Comparison of ENCODE assay signal across 11 cellular contexts in genomic region chr6:104402572-104402971, GRCh38.
"Had no signal": no experiment of that assay in that cellular context is flagged by ENCODE, and none has a peak within 500 bp of the region (broad histone marks: within the 10 kb centered on the region; RNA-seq: fewer than 3 reads in every experiment).

No MANE protein-coding gene starts in this region.

- ATAC-seq: activated CD8-positive, alpha-beta T cell treated with anti-CD3 and anti-CD28 coated beads, Interleukin-2, amount 10 ng/mL, durations not matched to agents 7 days and 5 days; left lobe of liver; mucosa of descending colon; naive thymus-derived CD8-positive, alpha-beta T cell had no signal

- DNase-seq: activated CD8-positive, alpha-beta memory T cell treated with anti-CD3 and anti-CD28 coated beads, Interleukin-2, amount 50 U/mL, for 48 hours; activated CD8-positive, alpha-beta T cell treated with anti-CD3 and anti-CD28 coated beads, Interleukin-2, amount 10 ng/mL, durations not matched to agents 7 days and 5 days; activated naive CD8-positive, alpha-beta T cell treated with anti-CD3 and anti-CD28 coated beads, Interleukin-2, amount 10 ng/mL, durations not matched to agents 7 days and 5 days; anterior cingulate cortex; foreskin melanocyte; head of caudate nucleus; mammary epithelial cell; mucosa of descending colon; naive thymus-derived CD8-positive, alpha-beta T cell; stomach had no signal

- H3K4me1 Mint-ChIP-seq: activated naive CD8-positive, alpha-beta T cell treated with anti-CD3 and anti-CD28 coated beads, Interleukin-2, amount 10 ng/mL, durations not matched to agents 7 days and 5 days; naive thymus-derived CD8-positive, alpha-beta T cell had no signal

- H3K27me3 Mint-ChIP-seq: activated naive CD8-positive, alpha-beta T cell treated with anti-CD3 and anti-CD28 coated beads, Interleukin-2, amount 10 ng/mL, durations not matched to agents 7 days and 5 days; naive thymus-derived CD8-positive, alpha-beta T cell had no signal

- H3K36me3 Mint-ChIP-seq: activated naive CD8-positive, alpha-beta T cell treated with anti-CD3 and anti-CD28 coated beads, Interleukin-2, amount 10 ng/mL, durations not matched to agents 7 days and 5 days; naive thymus-derived CD8-positive, alpha-beta T cell had no signal

- H3K4me3 Mint-ChIP-seq: activated CD8-positive, alpha-beta T cell treated with anti-CD3 and anti-CD28 coated beads, Interleukin-2, amount 10 ng/mL, durations not matched to agents 7 days and 5 days; activated naive CD8-positive, alpha-beta T cell treated with anti-CD3 and anti-CD28 coated beads, Interleukin-2, amount 10 ng/mL, durations not matched to agents 7 days and 5 days; naive thymus-derived CD8-positive, alpha-beta T cell had no signal

- H3K27ac Mint-ChIP-seq: activated CD8-positive, alpha-beta T cell treated with anti-CD3 and anti-CD28 coated beads, Interleukin-2, amount 10 ng/mL, durations not matched to agents 7 days and 5 days; activated naive CD8-positive, alpha-beta T cell treated with anti-CD3 and anti-CD28 coated beads, Interleukin-2, amount 10 ng/mL, durations not matched to agents 7 days and 5 days; naive thymus-derived CD8-positive, alpha-beta T cell had no signal
